8 cellular contexts compared by ENCODE assay signal in the genomic region with DNA sequence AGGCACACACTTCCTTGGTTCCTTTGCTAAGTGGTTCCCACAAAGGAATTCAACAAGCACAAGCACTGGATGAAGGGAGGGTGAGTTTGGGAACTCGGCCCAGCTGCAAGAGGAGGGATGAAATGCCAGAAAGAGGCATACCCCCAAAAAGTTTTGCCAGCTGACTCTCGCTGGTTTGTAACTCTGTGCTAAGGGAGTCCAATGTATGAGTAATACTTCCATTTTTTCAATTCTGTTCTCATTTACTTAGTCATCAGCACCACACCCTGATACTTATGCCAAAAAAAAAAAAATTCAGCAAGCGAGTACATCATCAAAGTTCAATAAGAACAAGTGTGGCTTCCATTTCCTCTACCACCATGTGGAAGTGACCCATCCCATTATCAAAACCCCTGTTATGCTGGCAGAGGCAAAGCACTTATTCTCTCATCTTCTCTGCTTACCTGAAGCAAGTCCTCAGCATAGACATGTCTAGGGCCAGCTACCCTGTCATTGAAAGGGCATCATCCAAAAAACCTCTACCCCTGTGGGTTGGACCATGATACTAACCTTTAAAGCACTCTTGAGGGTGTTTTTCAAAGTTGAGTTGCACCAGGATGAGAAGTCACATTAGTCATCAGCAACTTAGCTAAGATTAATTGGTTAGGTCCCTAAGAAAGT. TPM values are rescaled to one million over a fixed set of nuclear protein-coding genes. Genes with fewer than 3 reads are reported as not detected.
DNase-seq lines count a peak whose midpoint lies in the region; ATAC-seq lines count a peak whose summit lies in the region.

No MANE protein-coding gene starts in this region.

- peaks cover 14% of the 10 kb centered on the region for H3K36me3 Mint-ChIP-seq in activated CD4-positive, alpha-beta T cell treated with anti-CD3 and anti-CD28 coated beads, Interleukin-2, amount 10 ng/mL, durations not matched to agents 7 days and 5 days (ENCODE audit: low read depth)

- no peak overlapping the region for H3K4me3 Mint-ChIP-seq in activated CD4-positive, alpha-beta T cell treated with anti-CD3 and anti-CD28 coated beads, Interleukin-2, amount 10 ng/mL, durations not matched to agents 7 days and 5 days
- peak overlapping the region; percentile 36 to 61 for H3K4me3 Mint-ChIP-seq in stimulated activated naive CD8-positive, alpha-beta T cell treated with anti-CD3 and anti-CD28 coated beads, Interleukin-15, amount 100 ng/mL, for 72 hours

- H3K9me3 Mint-ChIP-seq in activated CD4-positive, alpha-beta T cell treated with anti-CD3 and anti-CD28 coated beads, Interleukin-2, amount 10 ng/mL, durations not matched to agents 7 days and 5 days = peaks cover 12% of the 10 kb centered on the region
- H3K9me3 Mint-ChIP-seq in stimulated activated naive CD8-positive, alpha-beta T cell treated with anti-CD3 and anti-CD28 coated beads, Interleukin-15, amount 100 ng/mL, for 72 hours = peaks cover 0 to 5% of the 10 kb centered on the region in 2 donors

- CTCF ChIA-PET in activated CD4-positive, alpha-beta T cell treated with anti-CD3 and anti-CD28 coated beads, Interleukin-2, amount 10 ng/mL, durations not matched to agents 7 days and 5 days (lab: Charles Lee) = interaction anchor here (0.6 to 0.8 kb wide), 3 partner anchors 153 to 568 kb away, joined by 3 to 4 read pairs (median 3); no protein-coding TSS in a partner anchor

- DNase-seq in activated CD4-positive, CD25-positive, alpha-beta regulatory T cell (lab: John Stamatoyannopoulos, UW) = no peak
- peak; percentile 24 for DNase-seq in activated CD4-positive, alpha-beta T cell treated with anti-CD3 and anti-CD28 coated beads, Interleukin-2, amount 10 ng/mL, durations not matched to agents 7 days and 5 days
- DNase-seq in fibroblast of peridontal ligament (ENCODE audit: extremely low read depth) (peak; percentile 98), SHP77 treated with DMSO at 0.1 percent for 48 hours (lab: John Stamatoyannopoulos, UW) (no peak), 8988T (no peak), NCI-H69 (lab: John Stamatoyannopoulos, UW) (no peak)
- peak; percentile 49 to 57 for DNase-seq in stimulated activated naive CD8-positive, alpha-beta T cell treated with anti-CD3 and anti-CD28 coated beads, Interleukin-15, amount 100 ng/mL, for 72 hours

- H3K4me1 Mint-ChIP-seq in activated CD4-positive, alpha-beta T cell treated with anti-CD3 and anti-CD28 coated beads, Interleukin-2, amount 10 ng/mL, durations not matched to agents 7 days and 5 days = peaks cover 49% of the 10 kb centered on the region
- peaks cover 44% of the 10 kb centered on the region for H3K4me1 Mint-ChIP-seq in stimulated activated naive CD8-positive, alpha-beta T cell treated with anti-CD3 and anti-CD28 coated beads, Interleukin-15, amount 100 ng/mL, for 72 hours

- ATAC-seq in activated CD4-positive, CD25-positive, alpha-beta regulatory T cell treated with anti-CD3 and anti-CD28 coated beads, Interleukin-2, amount 50 U/mL, for 24 hours = peak; percentile 91 to 92
- ATAC-seq in stimulated activated naive CD8-positive, alpha-beta T cell treated with anti-CD3 and anti-CD28 coated beads, Interleukin-15, amount 100 ng/mL, for 72 hours = peak; percentile 97

- POLR2A ChIA-PET in activated CD4-positive, alpha-beta T cell treated with anti-CD3 and anti-CD28 coated beads, Interleukin-2, amount 10 ng/mL, durations not matched to agents 7 days and 5 days (lab: Charles Lee) = no interaction called here

- peak overlapping the region; percentile 75 for H3K27ac Mint-ChIP-seq in activated CD4-positive, alpha-beta T cell treated with anti-CD3 and anti-CD28 coated beads, Interleukin-2, amount 10 ng/mL, durations not matched to agents 7 days and 5 days
- peak overlapping the region; percentile 65 to 92 for H3K27ac Mint-ChIP-seq in stimulated activated naive CD8-positive, alpha-beta T cell treated with anti-CD3 and anti-CD28 coated beads, Interleukin-15, amount 100 ng/mL, for 72 hours

- H3K27me3 Mint-ChIP-seq in activated CD4-positive, alpha-beta T cell treated with anti-CD3 and anti-CD28 coated beads, Interleukin-2, amount 10 ng/mL, durations not matched to agents 7 days and 5 days = peaks cover 11% of the 10 kb centered on the region
- peaks cover 37% of the 10 kb centered on the region for H3K27me3 Mint-ChIP-seq in stimulated activated naive CD8-positive, alpha-beta T cell treated with anti-CD3 and anti-CD28 coated beads, Interleukin-15, amount 100 ng/mL, for 72 hours

RNA-seq across cellular contexts. Expression of gene HYCC1, which starts 6.9 kb away (rescaled TPM):
- 10 to 100 TPM; 47.2 to 54.2 TPM for total RNA-seq in activated CD4-positive, alpha-beta T cell treated with anti-CD3 and anti-CD28 coated beads, Interleukin-2, amount 10 ng/mL, durations not matched to agents 7 days and 5 days

Comparison
In these comparisons a context has a peak if more than half of its experiments do, and no peak if none do; other contexts are left out.
1. DNase-seq: peak in activated CD4-positive, alpha-beta T cell treated with anti-CD3 and anti-CD28 coated beads, Interleukin-2, amount 10 ng/mL, durations not matched to agents 7 days and 5 days (single experiment), fibroblast of peridontal ligament (single experiment) and stimulated activated naive CD8-positive, alpha-beta T cell treated with anti-CD3 and anti-CD28 coated beads, Interleukin-15, amount 100 ng/mL, for 72 hours (2 of 2); none in activated CD4-positive, CD25-positive, alpha-beta regulatory T cell (0 of 4), SHP77 treated with DMSO at 0.1 percent for 48 hours (single experiment), 8988T (single experiment) and NCI-H69 (single experiment).